In genomic region chr6:125759184-125759902, GRCh38 we compare ENCODE assay signal across 11 cellular contexts.
DNase-seq lines count a peak whose midpoint lies in the region; ATAC-seq and TF ChIP-seq lines count a peak whose summit lies in the region.
"Had no signal": no experiment of that assay in that cellular context is flagged by ENCODE, and none has a peak within 500 bp of the region (broad histone marks: within the 10 kb centered on the region; RNA-seq: fewer than 3 reads in every experiment).

No MANE protein-coding gene starts in this region.

- DNase-seq in AG04449 (ENCODE audit: low read depth, low spot score) (no peak), astrocyte of the spinal cord (ENCODE audit: low read depth, low spot score) (no peak), left kidney (ENCODE audit: low read depth, low spot score) (peak; percentile 50), T-helper 1 cell (no peak), OCI-M2 (lab: John Stamatoyannopoulos, UW; ENCODE audit: unreplicated experiment) (no peak), OCI-M1 (lab: John Stamatoyannopoulos, UW) (no peak)
- DNase-seq: naive B cell, NCI-H146, RPMI8226 had no signal

- peak; percentile 79 for ATAC-seq in GM19463 (IDR thresholded peaks at IDR 0.05; ENCODE audit: unreplicated experiment)
- ATAC-seq in activated CD4-positive, CD25-positive, alpha-beta regulatory T cell treated with anti-CD3 and anti-CD28 coated beads, Interleukin-2, amount 50 U/mL, for 24 hours, result no peak

- peak; percentile 14 for TF ChIP-seq CTCF in AG04449 (IDR thresholded peaks at IDR 0.05; ENCODE audit: insufficient read depth, low read length, missing control alignments)
- TF ChIP-seq CTCF in astrocyte of the spinal cord (IDR thresholded peaks at IDR 0.05; ENCODE audit: low read depth, low read length), result peak; percentile 21

- in situ Hi-C loops in astrocyte of the spinal cord (cut with HindIII; ENCODE audit: low sequenced_read_pairs), result loop anchor here (25.0 kb wide), 1 partner anchor 422 kb away; no protein-coding TSS in a partner anchor

- H3K4me3 ChIP-seq in AG04449 (ENCODE audit: low read depth, low read length), result no peak overlapping the region
- H3K4me3 ChIP-seq in astrocyte of the spinal cord (ENCODE audit: low read depth, low read length), result no peak overlapping the region

- POLR2A ChIA-PET in AG04449 (lab: Yijun Ruan, JAX), result no interaction called here

- CTCF ChIA-PET in AG04449 (lab: Yijun Ruan, JAX), result interaction anchor here (1.0 to 24.4 kb wide), 5 partner anchors 8 to 889 kb away, joined by 3 to 488 read pairs (median 3); partner anchors contain the start of gene HDDC2
